16 cellular contexts compared by ENCODE assay signal in the genomic region with DNA sequence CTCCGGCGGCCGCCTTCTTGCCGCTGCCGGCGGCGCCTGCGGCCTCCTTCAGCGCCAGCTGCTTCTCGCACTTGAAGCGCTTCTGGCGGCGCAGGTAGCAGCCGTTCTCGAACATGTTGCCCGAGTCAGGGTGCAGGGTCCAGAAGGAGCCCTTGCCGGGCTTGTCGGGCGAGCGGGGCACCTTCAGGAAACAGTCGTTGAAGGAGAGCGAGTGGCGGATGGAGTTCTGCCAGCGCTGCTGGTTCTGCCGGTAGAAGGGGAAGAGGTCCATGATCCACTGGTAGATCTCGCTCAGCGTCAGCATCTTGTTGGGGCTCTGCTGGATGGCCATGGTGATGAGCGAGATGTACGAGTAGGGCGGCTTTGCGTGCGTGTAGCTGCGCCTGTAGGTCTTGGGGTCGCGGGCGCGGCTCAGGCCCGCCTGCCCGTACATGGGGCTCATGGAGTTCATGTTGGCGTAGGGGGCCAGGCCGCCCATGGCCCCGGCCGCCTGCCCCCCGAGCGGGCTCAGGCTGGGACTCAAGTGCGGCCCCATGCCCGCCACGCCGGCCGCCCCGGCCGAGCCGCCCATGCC. TPM values are rescaled to one million over a fixed set of nuclear protein-coding genes. Genes with fewer than 3 reads are reported as not detected.
DNase-seq lines count a peak whose midpoint lies in the region; ATAC-seq and TF ChIP-seq lines count a peak whose summit lies in the region.
"Had no signal": no experiment of that assay in that cellular context is flagged by ENCODE, and none has a peak within 500 bp of the region (broad histone marks: within the 10 kb centered on the region; RNA-seq: fewer than 3 reads in every experiment).

No MANE protein-coding gene starts in this region.

- H3K27ac ChIP-seq in left ventricle myocardium inferior (replicated peaks) (no peak overlapping the region), right atrium auricular region (no peak overlapping the region)
- H3K27ac ChIP-seq: KMS-11 had no signal

- H3K9me3 ChIP-seq in left ventricle myocardium inferior (replicated peaks) (no peaks in the 10 kb centered on the region), right atrium auricular region (no peaks in the 10 kb centered on the region), endocrine pancreas (ENCODE audit: control insufficient read depth, low read length) (no peaks in the 10 kb centered on the region), mucosa of stomach (ENCODE audit: control insufficient read depth, low read length) (no peaks in the 10 kb centered on the region)

- TF ChIP-seq CTCF in left ventricle myocardium inferior (IDR thresholded peaks at IDR 0.05; ENCODE audit: borderline replicate concordance) (no peak), right atrium auricular region (IDR thresholded peaks at IDR 0.05) (no peak)

- H3K9ac ChIP-seq in endocrine pancreas (ENCODE audit: control insufficient read depth, insufficient read depth, low read length) (peak overlapping the region; percentile 93), mucosa of stomach (ENCODE audit: low read length) (peak overlapping the region; percentile 98)
- H3K9ac ChIP-seq: KMS-11 had no signal

- intact Hi-C loops in left ventricle myocardium inferior (cut with micrococcal nuclease) = no loop called here

- H3K4me3 ChIP-seq in left ventricle myocardium inferior = peak overlapping the region; percentile 41
- peak overlapping the region in 1 of 2 donors; percentile 25 for H3K4me3 ChIP-seq in right atrium auricular region
- no peak overlapping the region for H3K4me3 ChIP-seq in endocrine pancreas (ENCODE audit: control insufficient read depth, insufficient read depth, low read length)
- peak overlapping the region; percentile 42 for H3K4me3 ChIP-seq in mucosa of stomach (ENCODE audit: low read length)

- H3K36me3 ChIP-seq in left ventricle myocardium inferior (no peaks in the 10 kb centered on the region), right atrium auricular region (no peaks in the 10 kb centered on the region), endocrine pancreas (ENCODE audit: control insufficient read depth, insufficient read depth, low read length) (peaks cover 4% of the 10 kb centered on the region), mucosa of stomach (ENCODE audit: control insufficient read depth, insufficient read depth, low read length) (no peaks in the 10 kb centered on the region)

- H3K4me1 ChIP-seq in left ventricle myocardium inferior = peaks cover 47% of the 10 kb centered on the region
- H3K4me1 ChIP-seq in right atrium auricular region = peaks cover 0 to 57% of the 10 kb centered on the region in 2 donors
- peaks cover 6% of the 10 kb centered on the region for H3K4me1 ChIP-seq in endocrine pancreas (ENCODE audit: control insufficient read depth, insufficient read depth, low read length)
- H3K4me1 ChIP-seq in mucosa of stomach (ENCODE audit: control insufficient read depth, insufficient read depth, low read length) = peaks cover 25% of the 10 kb centered on the region

- no peak for DNase-seq in left ventricle myocardium inferior
- DNase-seq in right atrium auricular region (ENCODE audit: low spot score) = no peak
- no peak for DNase-seq in NAMALWA (ENCODE audit: low spot score)
- DNase-seq in cerebellum (ENCODE audit: low spot score) = no peak
- DNase-seq: DMS79 treated with DMSO at 0.1 percent for 48 hours; NCI-H2029; OCI-M1; stimulated activated CD4-positive, alpha-beta T cell treated with anti-CD3 and anti-CD28 coated beads, Interleukin-4, amount 100 ng/mL, for 4 hours; stimulated activated naive CD8-positive, alpha-beta T cell treated with anti-CD3 and anti-CD28 coated beads, Interleukin-15, Interleukin-2, amounts not matched to agents 100 U/mL and 50 U/mL, for 24 hours had no signal

- no peak for ATAC-seq in HG03025 (IDR thresholded peaks at IDR 0.05; ENCODE audit: low FRiP score, unreplicated experiment)
- no peak for ATAC-seq in GM18498 (IDR thresholded peaks at IDR 0.05; ENCODE audit: unreplicated experiment)
- ATAC-seq: stimulated activated naive CD8-positive, alpha-beta T cell treated with anti-CD3 and anti-CD28 coated beads, Interleukin-15, Interleukin-2, amounts not matched to agents 100 U/mL and 50 U/mL, for 24 hours had no signal

- H3K27me3 ChIP-seq in left ventricle myocardium inferior (ENCODE audit: low read depth) (peaks cover 99% of the 10 kb centered on the region), right atrium auricular region (peaks cover 22 to 80% of the 10 kb centered on the region in 2 donors), endocrine pancreas (ENCODE audit: control insufficient read depth, insufficient read depth, low read length) (no peaks in the 10 kb centered on the region), mucosa of stomach (ENCODE audit: control insufficient read depth, insufficient read depth, low read length) (peaks cover 44% of the 10 kb centered on the region)

RNA-seq across cellular contexts. Expression of a gene that starts 1.9 kb away (rescaled TPM):
- total RNA-seq in left ventricle myocardium inferior (not detected), right atrium auricular region (not detected), cerebellum (not detected)
- total RNA-seq: activated T-helper 1 cell treated with anti-CD3 and anti-CD28 coated beads, Interleukin-12 subunit alpha, Interleukin-12 subunit beta, Interleukin-2, Interleukin-4 antibody, amounts not matched to agents 30 ng/mL and 10 ng/mL and 1 ng/mL, durations not matched to agents 14 hours and 24 hours and 36 hours; B cell had no signal
